ENCODE assay signal across 1 cellular context in genomic region chr20:1392693-1393506, GRCh38.
TF ChIP-seq lines count a peak whose summit lies in the region.

FKBP1A (minus strand) TSS chr20:1393054; CDS start chr20:1392998, 56 bp downstream.

TF ChIP-seq in HepG2, 621 proteins besides CTCF, POLR2A, EP300 and RAD21 (continued from another document and continues in another):
- TF ChIP-seq, protein P1, sequence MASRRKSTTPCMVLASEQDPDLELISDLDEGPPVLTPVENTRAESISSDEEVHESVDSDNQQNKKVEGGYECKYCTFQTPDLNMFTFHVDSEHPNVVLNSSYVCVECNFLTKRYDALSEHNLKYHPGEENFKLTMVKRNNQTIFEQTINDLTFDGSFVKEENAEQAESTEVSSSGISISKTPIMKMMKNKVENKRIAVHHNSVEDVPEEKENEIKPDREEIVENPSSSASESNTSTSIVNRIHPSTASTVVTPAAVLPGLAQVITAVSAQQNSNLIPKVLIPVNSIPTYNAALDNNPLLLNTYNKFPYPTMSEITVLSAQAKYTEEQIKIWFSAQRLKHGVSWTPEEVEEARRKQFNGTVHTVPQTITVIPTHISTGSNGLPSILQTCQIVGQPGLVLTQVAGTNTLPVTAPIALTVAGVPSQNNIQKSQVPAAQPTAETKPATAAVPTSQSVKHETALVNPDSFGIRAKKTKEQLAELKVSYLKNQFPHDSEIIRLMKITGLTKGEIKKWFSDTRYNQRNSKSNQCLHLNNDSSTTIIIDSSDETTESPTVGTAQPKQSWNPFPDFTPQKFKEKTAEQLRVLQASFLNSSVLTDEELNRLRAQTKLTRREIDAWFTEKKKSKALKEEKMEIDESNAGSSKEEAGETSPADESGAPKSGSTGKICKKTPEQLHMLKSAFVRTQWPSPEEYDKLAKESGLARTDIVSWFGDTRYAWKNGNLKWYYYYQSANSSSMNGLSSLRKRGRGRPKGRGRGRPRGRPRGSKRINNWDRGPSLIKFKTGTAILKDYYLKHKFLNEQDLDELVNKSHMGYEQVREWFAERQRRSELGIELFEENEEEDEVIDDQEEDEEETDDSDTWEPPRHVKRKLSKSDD (CRISPR knock-in tag; IDR thresholded peaks at IDR 0.05; ENCODE audit: low read depth): 0 out of 2 replicates have a peak, but pooled peaks have one; percentile 72
- no peak for TF ChIP-seq ZNF276 (CRISPR knock-in tag; IDR thresholded peaks at IDR 0.05; ENCODE audit: low read depth)
- TF ChIP-seq E2F5 (CRISPR knock-in tag; conservative IDR thresholded peaks at IDR 0.05): no peak
- TF ChIP-seq ESRRA (CRISPR knock-in tag; IDR thresholded peaks at IDR 0.05; ENCODE audit: low read depth): peak; percentile 71; the same call in 1 of the 2 replicates
- TF ChIP-seq, protein P2, sequence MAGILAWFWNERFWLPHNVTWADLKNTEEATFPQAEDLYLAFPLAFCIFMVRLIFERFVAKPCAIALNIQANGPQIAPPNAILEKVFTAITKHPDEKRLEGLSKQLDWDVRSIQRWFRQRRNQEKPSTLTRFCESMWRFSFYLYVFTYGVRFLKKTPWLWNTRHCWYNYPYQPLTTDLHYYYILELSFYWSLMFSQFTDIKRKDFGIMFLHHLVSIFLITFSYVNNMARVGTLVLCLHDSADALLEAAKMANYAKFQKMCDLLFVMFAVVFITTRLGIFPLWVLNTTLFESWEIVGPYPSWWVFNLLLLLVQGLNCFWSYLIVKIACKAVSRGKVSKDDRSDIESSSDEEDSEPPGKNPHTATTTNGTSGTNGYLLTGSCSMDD (CRISPR knock-in tag; IDR thresholded peaks at IDR 0.05): no peak
- TF ChIP-seq ZNF383 (CRISPR knock-in tag; IDR thresholded peaks at IDR 0.05; ENCODE audit: borderline replicate concordance): peak; percentile 96
- TF ChIP-seq ZNF577 (CRISPR knock-in tag; IDR thresholded peaks at IDR 0.05; ENCODE audit: borderline replicate concordance, low read depth): no peak
- TF ChIP-seq JUND (CRISPR knock-in tag; IDR thresholded peaks at IDR 0.05): no peak
- no peak for TF ChIP-seq ZNF326 (CRISPR knock-in tag; IDR thresholded peaks at IDR 0.05; ENCODE audit: borderline replicate concordance)
- no peak for TF ChIP-seq KLF15 (CRISPR knock-in tag; IDR thresholded peaks at IDR 0.05; ENCODE audit: borderline replicate concordance)
- TF ChIP-seq AGO1 (IDR thresholded peaks at IDR 0.05; ENCODE audit: low read depth, low read length, poor library complexity, severe bottlenecking): no peak
- peak; percentile 73; the same call in 1 of the 2 replicates for TF ChIP-seq SALL2 (CRISPR knock-in tag; IDR thresholded peaks at IDR 0.05)
- TF ChIP-seq ZNF33A (CRISPR knock-in tag; IDR thresholded peaks at IDR 0.05; ENCODE audit: borderline replicate concordance): no peak
- peak; percentile 94 for TF ChIP-seq ZNF501 (CRISPR knock-in tag; IDR thresholded peaks at IDR 0.05)
- TF ChIP-seq CREM (IDR thresholded peaks at IDR 0.05): peak; percentile 86
- no peak for TF ChIP-seq CREM (CRISPR knock-in tag; IDR thresholded peaks at IDR 0.05)
- no peak for TF ChIP-seq SMARCE1 (IDR thresholded peaks at IDR 0.05; ENCODE audit: borderline replicate concordance)
- 0 out of 2 replicates have a peak, but pooled peaks have one; percentile 48 for TF ChIP-seq ZNF766 (CRISPR knock-in tag; IDR thresholded peaks at IDR 0.05; ENCODE audit: borderline replicate concordance)
- TF ChIP-seq ZNF816 (CRISPR knock-in tag; IDR thresholded peaks at IDR 0.05; ENCODE audit: borderline replicate concordance): 0 out of 2 replicates have a peak, but pooled peaks have one; percentile 56
- no peak for TF ChIP-seq FLYWCH1 (CRISPR knock-in tag; IDR thresholded peaks at IDR 0.05)
- TF ChIP-seq TOE1 (CRISPR knock-in tag; IDR thresholded peaks at IDR 0.05): peak; percentile 81; the same call in 1 of the 2 replicates
- peak; percentile 84 for TF ChIP-seq KDM5A (IDR thresholded peaks at IDR 0.05; ENCODE audit: borderline replicate concordance, low read length)
- TF ChIP-seq MATR3 (CRISPR knock-in tag; IDR thresholded peaks at IDR 0.05): no peak
- no peak for TF ChIP-seq ZNF253 (CRISPR knock-in tag; IDR thresholded peaks at IDR 0.05; ENCODE audit: borderline replicate concordance)
- no peak for TF ChIP-seq FOXJ3 (CRISPR knock-in tag; IDR thresholded peaks at IDR 0.05; ENCODE audit: borderline replicate concordance)
- no peak for TF ChIP-seq NR2F2 (IDR thresholded peaks at IDR 0.05; ENCODE audit: borderline replicate concordance, low read depth)
- peak; percentile 99 for TF ChIP-seq RBFOX2 (IDR thresholded peaks at IDR 0.05; ENCODE audit: low read depth, low read length)
- TF ChIP-seq HOXD1 (CRISPR knock-in tag; IDR thresholded peaks at IDR 0.05): no peak; the same call in 1 of the 2 replicates
- no peak for TF ChIP-seq ZNF225 (CRISPR knock-in tag; IDR thresholded peaks at IDR 0.05)
- no peak; the same call in 1 of the 2 replicates for TF ChIP-seq SNAPC2 (CRISPR knock-in tag; IDR thresholded peaks at IDR 0.05)
- TF ChIP-seq, protein P3, sequence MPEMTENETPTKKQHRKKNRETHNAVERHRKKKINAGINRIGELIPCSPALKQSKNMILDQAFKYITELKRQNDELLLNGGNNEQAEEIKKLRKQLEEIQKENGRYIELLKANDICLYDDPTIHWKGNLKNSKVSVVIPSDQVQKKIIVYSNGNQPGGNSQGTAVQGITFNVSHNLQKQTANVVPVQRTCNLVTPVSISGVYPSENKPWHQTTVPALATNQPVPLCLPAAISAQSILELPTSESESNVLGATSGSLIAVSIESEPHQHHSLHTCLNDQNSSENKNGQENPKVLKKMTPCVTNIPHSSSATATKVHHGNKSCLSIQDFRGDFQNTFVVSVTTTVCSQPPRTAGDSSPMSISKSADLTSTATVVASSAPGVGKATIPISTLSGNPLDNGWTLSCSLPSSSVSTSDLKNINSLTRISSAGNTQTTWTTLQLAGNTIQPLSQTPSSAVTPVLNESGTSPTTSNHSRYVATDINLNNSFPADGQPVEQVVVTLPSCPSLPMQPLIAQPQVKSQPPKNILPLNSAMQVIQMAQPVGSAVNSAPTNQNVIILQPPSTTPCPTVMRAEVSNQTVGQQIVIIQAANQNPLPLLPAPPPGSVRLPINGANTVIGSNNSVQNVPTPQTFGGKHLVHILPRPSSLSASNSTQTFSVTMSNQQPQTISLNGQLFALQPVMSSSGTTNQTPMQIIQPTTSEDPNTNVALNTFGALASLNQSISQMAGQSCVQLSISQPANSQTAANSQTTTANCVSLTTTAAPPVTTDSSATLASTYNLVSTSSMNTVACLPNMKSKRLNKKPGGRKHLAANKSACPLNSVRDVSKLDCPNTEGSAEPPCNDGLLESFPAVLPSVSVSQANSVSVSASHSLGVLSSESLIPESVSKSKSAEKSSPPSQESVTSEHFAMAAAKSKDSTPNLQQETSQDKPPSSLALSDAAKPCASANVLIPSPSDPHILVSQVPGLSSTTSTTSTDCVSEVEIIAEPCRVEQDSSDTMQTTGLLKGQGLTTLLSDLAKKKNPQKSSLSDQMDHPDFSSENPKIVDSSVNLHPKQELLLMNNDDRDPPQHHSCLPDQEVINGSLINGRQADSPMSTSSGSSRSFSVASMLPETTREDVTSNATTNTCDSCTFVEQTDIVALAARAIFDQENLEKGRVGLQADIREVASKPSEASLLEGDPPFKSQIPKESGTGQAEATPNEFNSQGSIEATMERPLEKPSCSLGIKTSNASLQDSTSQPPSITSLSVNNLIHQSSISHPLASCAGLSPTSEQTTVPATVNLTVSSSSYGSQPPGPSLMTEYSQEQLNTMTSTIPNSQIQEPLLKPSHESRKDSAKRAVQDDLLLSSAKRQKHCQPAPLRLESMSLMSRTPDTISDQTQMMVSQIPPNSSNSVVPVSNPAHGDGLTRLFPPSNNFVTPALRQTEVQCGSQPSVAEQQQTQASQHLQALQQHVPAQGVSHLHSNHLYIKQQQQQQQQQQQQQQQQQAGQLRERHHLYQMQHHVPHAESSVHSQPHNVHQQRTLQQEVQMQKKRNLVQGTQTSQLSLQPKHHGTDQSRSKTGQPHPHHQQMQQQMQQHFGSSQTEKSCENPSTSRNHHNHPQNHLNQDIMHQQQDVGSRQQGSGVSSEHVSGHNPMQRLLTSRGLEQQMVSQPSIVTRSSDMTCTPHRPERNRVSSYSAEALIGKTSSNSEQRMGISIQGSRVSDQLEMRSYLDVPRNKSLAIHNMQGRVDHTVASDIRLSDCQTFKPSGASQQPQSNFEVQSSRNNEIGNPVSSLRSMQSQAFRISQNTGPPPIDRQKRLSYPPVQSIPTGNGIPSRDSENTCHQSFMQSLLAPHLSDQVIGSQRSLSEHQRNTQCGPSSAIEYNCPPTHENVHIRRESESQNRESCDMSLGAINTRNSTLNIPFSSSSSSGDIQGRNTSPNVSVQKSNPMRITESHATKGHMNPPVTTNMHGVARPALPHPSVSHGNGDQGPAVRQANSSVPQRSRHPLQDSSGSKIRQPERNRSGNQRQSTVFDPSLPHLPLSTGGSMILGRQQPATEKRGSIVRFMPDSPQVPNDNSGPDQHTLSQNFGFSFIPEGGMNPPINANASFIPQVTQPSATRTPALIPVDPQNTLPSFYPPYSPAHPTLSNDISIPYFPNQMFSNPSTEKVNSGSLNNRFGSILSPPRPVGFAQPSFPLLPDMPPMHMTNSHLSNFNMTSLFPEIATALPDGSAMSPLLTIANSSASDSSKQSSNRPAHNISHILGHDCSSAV (CRISPR knock-in tag; IDR thresholded peaks at IDR 0.05; ENCODE audit: borderline replicate concordance): no peak
- TF ChIP-seq MEF2D (CRISPR knock-in tag; IDR thresholded peaks at IDR 0.05): peak; percentile 67; the same call in 1 of the 2 replicates
- TF ChIP-seq GFI1 (CRISPR knock-in tag; IDR thresholded peaks at IDR 0.05; ENCODE audit: borderline replicate concordance): no peak
- no peak; the same call in 1 of the 2 replicates for TF ChIP-seq ZNF670 (CRISPR knock-in tag; IDR thresholded peaks at IDR 0.05; ENCODE audit: borderline replicate concordance)
- no peak; the same call in 1 of the 2 replicates for TF ChIP-seq ELF4 (CRISPR knock-in tag; IDR thresholded peaks at IDR 0.05; ENCODE audit: borderline replicate concordance)
- TF ChIP-seq ZNF75D (CRISPR knock-in tag; IDR thresholded peaks at IDR 0.05; ENCODE audit: borderline replicate concordance): no peak
- TF ChIP-seq ARNTL (CRISPR knock-in tag; IDR thresholded peaks at IDR 0.05): peak; percentile 33; the same call in 1 of the 2 replicates
- TF ChIP-seq, protein P4, sequence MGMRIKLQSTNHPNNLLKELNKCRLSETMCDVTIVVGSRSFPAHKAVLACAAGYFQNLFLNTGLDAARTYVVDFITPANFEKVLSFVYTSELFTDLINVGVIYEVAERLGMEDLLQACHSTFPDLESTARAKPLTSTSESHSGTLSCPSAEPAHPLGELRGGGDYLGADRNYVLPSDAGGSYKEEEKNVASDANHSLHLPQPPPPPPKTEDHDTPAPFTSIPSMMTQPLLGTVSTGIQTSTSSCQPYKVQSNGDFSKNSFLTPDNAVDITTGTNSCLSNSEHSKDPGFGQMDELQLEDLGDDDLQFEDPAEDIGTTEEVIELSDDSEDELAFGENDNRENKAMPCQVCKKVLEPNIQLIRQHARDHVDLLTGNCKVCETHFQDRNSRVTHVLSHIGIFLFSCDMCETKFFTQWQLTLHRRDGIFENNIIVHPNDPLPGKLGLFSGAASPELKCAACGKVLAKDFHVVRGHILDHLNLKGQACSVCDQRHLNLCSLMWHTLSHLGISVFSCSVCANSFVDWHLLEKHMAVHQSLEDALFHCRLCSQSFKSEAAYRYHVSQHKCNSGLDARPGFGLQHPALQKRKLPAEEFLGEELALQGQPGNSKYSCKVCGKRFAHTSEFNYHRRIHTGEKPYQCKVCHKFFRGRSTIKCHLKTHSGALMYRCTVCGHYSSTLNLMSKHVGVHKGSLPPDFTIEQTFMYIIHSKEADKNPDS (CRISPR knock-in tag; IDR thresholded peaks at IDR 0.05): no peak
- TF ChIP-seq PLRG1 (conservative IDR thresholded peaks at IDR 0.05): no peak
